In the genomic region with DNA sequence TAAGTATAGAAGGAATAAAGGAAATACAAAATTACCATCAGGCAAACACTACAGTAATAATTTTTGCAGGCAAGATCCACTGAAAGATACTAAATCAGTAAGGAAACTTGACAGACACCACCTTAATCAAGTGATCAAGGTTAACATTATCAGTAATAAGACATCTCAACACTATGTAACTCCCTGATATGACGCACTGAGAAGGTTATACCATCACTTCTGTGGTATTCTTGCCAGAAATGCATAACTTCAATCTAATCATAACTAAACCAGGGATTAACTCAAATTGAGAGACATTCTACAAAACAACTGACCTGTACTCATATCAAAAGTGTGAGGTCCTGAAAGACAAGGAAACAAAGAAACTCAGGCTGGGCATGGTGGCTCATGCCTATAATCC, we compare ENCODE assay signal across 39 cellular contexts. TPM values are rescaled to one million over a fixed set of nuclear protein-coding genes. Genes with fewer than 3 reads are reported as not detected.
"Had no signal": no experiment of that assay in that cellular context is flagged by ENCODE, and none has a peak within 500 bp of the region (broad histone marks: within the 10 kb centered on the region; RNA-seq: fewer than 3 reads in every experiment).

No MANE protein-coding gene starts in this region.

- H3K27ac ChIP-seq: adrenal gland, ascending aorta, body of pancreas, brain microvascular endothelial cell, breast epithelium, cardiac muscle cell had no signal

- H3K27ac Mint-ChIP-seq: activated naive CD4-positive, alpha-beta T cell treated with anti-CD3 and anti-CD28 coated beads for 36 hours; activated naive CD4-positive, alpha-beta T cell treated with anti-CD3 and anti-CD28 coated beads, Interleukin-2, amount 10 ng/mL, durations not matched to agents 7 days and 5 days; activated naive CD4-positive, alpha-beta T cell treated with anti-CD3 and anti-CD28 coated beads, Interleukin-2, amount 50 U/mL, for 24 hours; activated naive CD4-positive, alpha-beta T cell treated with anti-CD3 and anti-CD28 coated beads, Interleukin-2, amount 50 U/mL, for 72 hours; activated naive CD8-positive, alpha-beta T cell; activated naive CD8-positive, alpha-beta T cell treated with anti-CD3 and anti-CD28 coated beads for 36 hours; activated naive CD8-positive, alpha-beta T cell treated with anti-CD3 and anti-CD28 coated beads, Interleukin-2, amount 10 ng/mL, durations not matched to agents 7 days and 5 days; activated naive CD8-positive, alpha-beta T cell treated with anti-CD3 and anti-CD28 coated beads, Interleukin-2, amount 50 U/mL, for 24 hours; activated T-cell treated with anti-CD3 and anti-CD28 coated beads, Interleukin-2, amount 50 U/mL, for 24 hours; activated T-helper 1 cell treated with anti-CD3 and anti-CD28 coated beads, Interleukin-12 subunit alpha, Interleukin-12 subunit beta, Interleukin-2, Interleukin-4 antibody, amounts not matched to agents 30 ng/mL and 10 ng/mL and 1 ng/mL, durations not matched to agents 14 hours and 24 hours and 36 hours; activated T-helper 2 cell treated with anti-CD3 and anti-CD28 coated beads, Interferon-gamma antibody, Interleukin-2, Interleukin-4, amounts not matched to agents 10 μg/mL and 5 μg/mL and 100 μg/mL, durations not matched to agents 14 hours and 24 hours and 36 hours; brain had no signal

- H3K4me3 Mint-ChIP-seq: activated naive CD4-positive, alpha-beta T cell treated with anti-CD3 and anti-CD28 coated beads for 36 hours; activated naive CD4-positive, alpha-beta T cell treated with anti-CD3 and anti-CD28 coated beads, Interleukin-2, amount 10 ng/mL, durations not matched to agents 7 days and 5 days; activated naive CD4-positive, alpha-beta T cell treated with anti-CD3 and anti-CD28 coated beads, Interleukin-2, amount 50 U/mL, for 24 hours; activated naive CD8-positive, alpha-beta T cell; activated naive CD8-positive, alpha-beta T cell treated with anti-CD3 and anti-CD28 coated beads for 36 hours; activated naive CD8-positive, alpha-beta T cell treated with anti-CD3 and anti-CD28 coated beads, Interleukin-2, amount 10 ng/mL, durations not matched to agents 7 days and 5 days; activated naive CD8-positive, alpha-beta T cell treated with anti-CD3 and anti-CD28 coated beads, Interleukin-2, amount 50 U/mL, for 24 hours; activated T-cell treated with anti-CD3 and anti-CD28 coated beads, Interleukin-2, amount 50 U/mL, for 24 hours; activated T-helper 1 cell treated with anti-CD3 and anti-CD28 coated beads, Interleukin-12 subunit alpha, Interleukin-12 subunit beta, Interleukin-2, Interleukin-4 antibody, amounts not matched to agents 30 ng/mL and 10 ng/mL and 1 ng/mL, durations not matched to agents 14 hours and 24 hours and 36 hours; brain; central memory CD8-positive, alpha-beta T cell had no signal

- H3K4me1 Mint-ChIP-seq: activated naive CD4-positive, alpha-beta T cell treated with anti-CD3 and anti-CD28 coated beads, Interleukin-2, amount 10 ng/mL, durations not matched to agents 7 days and 5 days; activated naive CD4-positive, alpha-beta T cell treated with anti-CD3 and anti-CD28 coated beads, Interleukin-2, amount 50 U/mL, for 24 hours; activated naive CD8-positive, alpha-beta T cell treated with anti-CD3 and anti-CD28 coated beads for 36 hours; activated naive CD8-positive, alpha-beta T cell treated with anti-CD3 and anti-CD28 coated beads, Interleukin-2, amount 10 ng/mL, durations not matched to agents 7 days and 5 days; activated naive CD8-positive, alpha-beta T cell treated with anti-CD3 and anti-CD28 coated beads, Interleukin-2, amount 50 U/mL, for 24 hours; brain; central memory CD8-positive, alpha-beta T cell had no signal

- H3K36me3 Mint-ChIP-seq: activated naive CD4-positive, alpha-beta T cell treated with anti-CD3 and anti-CD28 coated beads, Interleukin-2, amount 10 ng/mL, durations not matched to agents 7 days and 5 days; activated naive CD4-positive, alpha-beta T cell treated with anti-CD3 and anti-CD28 coated beads, Interleukin-2, amount 50 U/mL, for 24 hours; activated naive CD8-positive, alpha-beta T cell; activated naive CD8-positive, alpha-beta T cell treated with anti-CD3 and anti-CD28 coated beads for 36 hours; activated naive CD8-positive, alpha-beta T cell treated with anti-CD3 and anti-CD28 coated beads, Interleukin-2, amount 10 ng/mL, durations not matched to agents 7 days and 5 days had no signal

- H3K9me3 Mint-ChIP-seq: activated naive CD4-positive, alpha-beta T cell treated with anti-CD3 and anti-CD28 coated beads, Interleukin-2, amount 50 U/mL, for 24 hours; activated naive CD4-positive, alpha-beta T cell treated with anti-CD3 and anti-CD28 coated beads, Interleukin-2, amount 50 U/mL, for 72 hours; activated T-cell treated with anti-CD3 and anti-CD28 coated beads, Interleukin-2, amount 50 U/mL, for 24 hours; activated T-helper 1 cell treated with anti-CD3 and anti-CD28 coated beads, Interleukin-12 subunit alpha, Interleukin-12 subunit beta, Interleukin-2, Interleukin-4 antibody, amounts not matched to agents 30 ng/mL and 10 ng/mL and 1 ng/mL, durations not matched to agents 14 hours and 24 hours and 36 hours; activated T-helper 2 cell treated with anti-CD3 and anti-CD28 coated beads, Interferon-gamma antibody, Interleukin-2, Interleukin-4, amounts not matched to agents 10 μg/mL and 5 μg/mL and 100 μg/mL, durations not matched to agents 14 hours and 24 hours and 36 hours; central memory CD8-positive, alpha-beta T cell had no signal

- ATAC-seq: activated naive CD8-positive, alpha-beta T cell treated with anti-CD3 and anti-CD28 coated beads, Interleukin-2, amount 50 U/mL, for 24 hours; body of pancreas had no signal

- H3K36me3 ChIP-seq: adrenal gland, ascending aorta, brain microvascular endothelial cell, breast epithelium, cardiac muscle cell had no signal

- H3K4me3 ChIP-seq: adrenal gland, ascending aorta, body of pancreas, breast epithelium, cardiac muscle cell had no signal

- H3K27me3 ChIP-seq: adrenal gland, ascending aorta, body of pancreas, brain microvascular endothelial cell, breast epithelium, cardiac muscle cell had no signal

- H3K9me3 ChIP-seq: adrenal gland, body of pancreas had no signal

- DNase-seq: activated effector memory CD4-positive, alpha-beta T cell treated with anti-CD3 and anti-CD28 coated beads, Interleukin-2, amount 50 U/mL, for 16 hours; activated effector memory CD4-positive, alpha-beta T cell treated with Interleukin-2 at 50 U/mL for 16 hours; activated gamma-delta T cell; activated gamma-delta T cell treated with Interleukin-2 at 50 U/mL for 16 hours; activated naive CD4-positive, alpha-beta T cell; activated naive CD4-positive, alpha-beta T cell treated with anti-CD3 and anti-CD28 coated beads for 36 hours; activated naive CD4-positive, alpha-beta T cell treated with anti-CD3 and anti-CD28 coated beads, Interleukin-2, amount 10 ng/mL, durations not matched to agents 7 days and 5 days; activated naive CD4-positive, alpha-beta T cell treated with anti-CD3 and anti-CD28 coated beads, Interleukin-2, amount 50 U/mL, for 16 hours; activated naive CD4-positive, alpha-beta T cell treated with Interleukin-2 at 50 U/mL for 16 hours; activated naive CD8-positive, alpha-beta T cell treated with anti-CD3 and anti-CD28 coated beads for 36 hours; activated naive CD8-positive, alpha-beta T cell treated with anti-CD3 and anti-CD28 coated beads, Interleukin-2, amount 10 ng/mL, durations not matched to agents 7 days and 5 days; activated naive CD8-positive, alpha-beta T cell treated with anti-CD3 and anti-CD28 coated beads, Interleukin-2, amount 50 U/mL, for 24 hours; activated T-cell treated with anti-CD3 and anti-CD28 coated beads for 4 hours; activated T-cell treated with anti-CD3 and anti-CD28 coated beads, Interleukin-2, amount 50 U/mL, for 1 hour; activated T-cell treated with anti-CD3 and anti-CD28 coated beads, Interleukin-2, amount 50 U/mL, for 24 hours; activated T-cell treated with anti-CD3 and anti-CD28 coated beads, Interleukin-2, amount 50 U/mL, for 48 hours; adrenal gland; amniotic stem cell; amygdala; anterior cingulate cortex; aorta; body of pancreas; brain microvascular endothelial cell; caudate nucleus; central memory CD4-positive, alpha-beta T cell; cerebellar nuclear complex had no signal

- H3K4me1 ChIP-seq: adrenal gland, ascending aorta, body of pancreas, breast epithelium had no signal

- H3K27me3 Mint-ChIP-seq: activated naive CD4-positive, alpha-beta T cell treated with anti-CD3 and anti-CD28 coated beads, Interleukin-2, amount 50 U/mL, for 24 hours had no signal

RNA-seq across cellular contexts. Expression of gene GABRP, which starts 52.5 kb away (rescaled TPM):
- total RNA-seq: activated naive CD4-positive, alpha-beta T cell treated with anti-CD3 and anti-CD28 coated beads for 36 hours; activated naive CD4-positive, alpha-beta T cell treated with anti-CD3 and anti-CD28 coated beads, Interleukin-2, amount 50 U/mL, for 72 hours; activated naive CD8-positive, alpha-beta T cell treated with anti-CD3 and anti-CD28 coated beads for 36 hours; activated naive CD8-positive, alpha-beta T cell treated with anti-CD3 and anti-CD28 coated beads, Interleukin-2, amount 10 ng/mL, durations not matched to agents 7 days and 5 days; activated T-helper 1 cell treated with anti-CD3 and anti-CD28 coated beads, Interleukin-12 subunit alpha, Interleukin-12 subunit beta, Interleukin-2, Interleukin-4 antibody, amounts not matched to agents 30 ng/mL and 10 ng/mL and 1 ng/mL, durations not matched to agents 14 hours and 24 hours and 36 hours; activated T-helper 2 cell treated with anti-CD3 and anti-CD28 coated beads, Interferon-gamma antibody, Interleukin-2, Interleukin-4, amounts not matched to agents 10 μg/mL and 5 μg/mL and 100 μg/mL, durations not matched to agents 14 hours and 24 hours and 36 hours; bronchial epithelial cell; cerebellum; chondrocyte had no signal
